ENCODE assay signal across 26 cellular contexts in the genomic region with DNA sequence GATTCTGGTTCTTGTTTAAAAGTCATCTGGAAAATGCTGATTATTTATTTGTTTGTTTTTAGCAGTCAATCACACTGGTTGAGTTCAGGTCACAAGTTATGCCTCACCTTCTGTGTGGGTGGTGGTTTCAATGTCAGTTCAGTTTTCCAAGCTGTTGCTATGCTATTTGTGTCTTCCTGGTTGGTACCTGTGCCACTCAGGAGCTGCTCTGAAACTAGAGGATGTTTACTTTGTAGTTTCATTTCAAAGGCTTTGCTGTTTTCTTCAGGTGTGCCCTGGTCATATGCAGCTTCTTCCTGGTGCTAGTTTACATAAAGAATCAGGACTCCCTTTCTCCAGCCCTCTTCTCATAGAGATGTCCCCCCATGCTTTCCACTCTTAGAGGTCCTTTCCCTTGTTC.
"Had no signal": no experiment of that assay in that cellular context is flagged by ENCODE, and none has a peak within 500 bp of the region (broad histone marks: within the 10 kb centered on the region; RNA-seq: fewer than 3 reads in every experiment).

No MANE protein-coding gene starts in this region.

- H3K27me3 ChIP-seq: ovary, sigmoid colon, tibial nerve, uterus had no signal

- H3K4me3 ChIP-seq: dorsolateral prefrontal cortex, esophagus squamous epithelium, heart right ventricle, lung, ovary, psoas muscle, sigmoid colon, thoracic aorta, tibial nerve, upper lobe of right lung, uterus had no signal

- H3K36me3 ChIP-seq: esophagus squamous epithelium, heart right ventricle, ovary, sigmoid colon, thoracic aorta, tibial nerve, upper lobe of right lung, uterus had no signal

- DNase-seq: cerebellar nuclear complex; dorsolateral prefrontal cortex; effector CD4-positive, alpha-beta T cell; esophagus squamous epithelium; foreskin melanocyte; glutamatergic neuron; heart right ventricle; hippocampal formation; mesendoderm; midbrain; naive thymus-derived CD8-positive, alpha-beta T cell; nephron progenitor cell; occipital lobe; ovary; posterior cingulate gyrus; psoas muscle; right cardiac atrium; sigmoid colon; stimulated activated naive B cell treated with anti-CD40 and anti-IgM and Interleukin-4, amounts not matched to agents 10 μg/mL and 1 μg/mL and 100 μg/mL, for 72 hours; upper lobe of right lung; uterus had no signal

- H3K9me3 ChIP-seq: psoas muscle, thoracic aorta, upper lobe of right lung, uterus had no signal

- H3K27ac ChIP-seq: dorsolateral prefrontal cortex, esophagus squamous epithelium, heart right ventricle, ovary, psoas muscle, sigmoid colon, thoracic aorta, tibial nerve, upper lobe of right lung, uterus had no signal

- FAIRE-seq: colon, islet of Langerhans had no signal

- H3K4me1 ChIP-seq: esophagus squamous epithelium, heart right ventricle, psoas muscle, sigmoid colon, tibial nerve, upper lobe of right lung, uterus had no signal

- ATAC-seq: heart right ventricle; naive thymus-derived CD8-positive, alpha-beta T cell; psoas muscle; right cardiac atrium; stimulated activated naive B cell treated with anti-CD40 and anti-IgM and Interleukin-4, amounts not matched to agents 10 μg/mL and 1 μg/mL and 100 μg/mL, for 72 hours; upper lobe of right lung had no signal
